In genomic region chr12:6065131-6065871, GRCh38 we compare ENCODE assay signal across 1 cellular context.
TF ChIP-seq lines count a peak whose summit lies in the region.

No MANE protein-coding gene starts in this region.

TF ChIP-seq in H1, 55 proteins besides CTCF, POLR2A, EP300 and RAD21:
- TF ChIP-seq RFX5 (IDR thresholded peaks at IDR 0.05; ENCODE audit: borderline replicate concordance, low read depth, low read length), result no peak
- TF ChIP-seq JUN (IDR thresholded peaks at IDR 0.05; ENCODE audit: low read depth, low read length), result no peak
- no peak for TF ChIP-seq CHD7 (IDR thresholded peaks at IDR 0.05; ENCODE audit: insufficient replicate concordance, low read length)
- TF ChIP-seq CHD2 (IDR thresholded peaks at IDR 0.05; ENCODE audit: low read length), result no peak
- no peak for TF ChIP-seq SAP30 (IDR thresholded peaks at IDR 0.05; ENCODE audit: insufficient read depth, insufficient replicate concordance, low read length)
- TF ChIP-seq JUND (IDR thresholded peaks at IDR 0.05; ENCODE audit: low read length), result no peak
- no peak for TF ChIP-seq KDM1A (IDR thresholded peaks at IDR 0.05; ENCODE audit: borderline replicate concordance, low read length)
- TF ChIP-seq BACH1 (IDR thresholded peaks at IDR 0.05; ENCODE audit: low read length), result no peak
- no peak for TF ChIP-seq KDM4A (IDR thresholded peaks at IDR 0.05; ENCODE audit: low read depth, low read length, severe bottlenecking)
- no peak for TF ChIP-seq PHF8 (conservative IDR thresholded peaks at IDR 0.05; ENCODE audit: low read depth, low read length)
- no peak for TF ChIP-seq SIX5 (IDR thresholded peaks at IDR 0.05; ENCODE audit: low read depth, low read length)
- TF ChIP-seq NRF1 (IDR thresholded peaks at IDR 0.05; ENCODE audit: low read depth, low read length), result no peak
- no peak for TF ChIP-seq CREB1 (IDR thresholded peaks at IDR 0.05)
- no peak for TF ChIP-seq RNF2 (IDR thresholded peaks at IDR 0.05; ENCODE audit: borderline replicate concordance, low read depth, low read length, missing control alignments, poor library complexity, severe bottlenecking)
- TF ChIP-seq KDM5A (IDR thresholded peaks at IDR 0.05; ENCODE audit: low read length), result no peak
- TF ChIP-seq EGR1 (IDR thresholded peaks at IDR 0.05; ENCODE audit: borderline replicate concordance, low read depth, low read length), result no peak
- no peak for TF ChIP-seq SIRT6 (IDR thresholded peaks at IDR 0.05; ENCODE audit: low read length)
- no peak for TF ChIP-seq TAF1 (IDR thresholded peaks at IDR 0.05; ENCODE audit: low read depth, low read length)
- no peak for TF ChIP-seq GABPA (IDR thresholded peaks at IDR 0.05; ENCODE audit: borderline replicate concordance, insufficient read depth, low read length)
